In genomic region chr7:90153943-90154761, GRCh38 we compare ENCODE assay signal across 8 cellular contexts. TPM values are rescaled to one million over a fixed set of nuclear protein-coding genes. Genes with fewer than 3 reads are reported as not detected.
DNase-seq lines count a peak whose midpoint lies in the region; FAIRE-seq and TF ChIP-seq lines count a peak whose summit lies in the region.
"Not testable (repeated sequence)": the region's sequence is repeated elsewhere in the genome, so short reads cannot be mapped to it uniquely, and the experiment has no call there.

Gene STEAP1 (plus strand): TSS chr7:90154469. CDS start chr7:90159789, 5,320 bp downstream.

- H3K9ac ChIP-seq in ES-I3 (ENCODE audit: low read depth, low read length), result peak within 1 kb of the TSS; percentile 73

- H3K4me1 ChIP-seq in ES-I3 (ENCODE audit: insufficient read depth, low read length), result not testable (repeated sequence)

- not testable (repeated sequence) for H3K4me1 Mint-ChIP-seq in nephron progenitor cell

- H3K4me3 ChIP-seq in foreskin fibroblast (ENCODE audit: low read depth in 1 of 2, low read length in 2 of 2), result peak within 1 kb of the TSS; percentile 68 to 72

- TF ChIP-seq POLR2A in H54 (IDR thresholded peaks at IDR 0.05; ENCODE audit: low read depth, low read length), result not testable (repeated sequence)

- peaks cover 14% of the 10 kb centered on the region for H3K27me3 Mint-ChIP-seq in nephron progenitor cell (ENCODE audit: low read depth, poor library complexity)

- H3K27ac Mint-ChIP-seq in nephron progenitor cell, result not testable (repeated sequence)

- peak within 1 kb of the TSS; percentile 75 for H3K4me3 Mint-ChIP-seq in nephron progenitor cell

- H3K9me3 ChIP-seq in ES-I3 (ENCODE audit: control insufficient read depth, insufficient read depth, low read length), result not testable (repeated sequence)

- H3K9me3 Mint-ChIP-seq in nephron progenitor cell, result not testable (repeated sequence)

- H3K36me3 Mint-ChIP-seq in nephron progenitor cell (ENCODE audit: low read depth), result not testable (repeated sequence)

- not testable (repeated sequence) for FAIRE-seq in H54 (lab: Jason Lieb, UNC)

- DNase-seq in H54 (ENCODE audit: insufficient read length, low spot score), result peak; percentile 45
- peak; percentile 90 for DNase-seq in LHCN-M2 (ENCODE audit: low read depth)
- peak; percentile 20 for DNase-seq in SIG-M5 treated with dmso at 0.1 percent for 504 hours (lab: John Stamatoyannopoulos, UW; ENCODE audit: unreplicated experiment)
- peak; percentile 84 for DNase-seq in activated gamma-delta T cell treated with Interleukin-2 at 50 U/mL for 16 hours
- peak; percentile 89 to 98 for DNase-seq in foreskin fibroblast
- DNase-seq in nephron progenitor cell, result peak; percentile 96
- peak; percentile 50 to 86 (median 74) for DNase-seq in stimulated activated naive CD4-positive, alpha-beta T cell (lab: John Stamatoyannopoulos, UW)

- TF ChIP-seq CTCF in foreskin fibroblast (IDR thresholded peaks at IDR 0.05; ENCODE audit: low read depth, low read length) (peak; percentile 76), nephron progenitor cell (IDR thresholded peaks at IDR 0.05) (peak; percentile 87)

- not testable (repeated sequence) for H3K36me3 ChIP-seq in ES-I3 (ENCODE audit: insufficient read depth, low read length)

RNA-seq across cellular contexts. Expression of gene STEAP1, which starts in this region (rescaled TPM):
- total RNA-seq in LHCN-M2 (2014; rRNA removed), result 33.7 and 41.3 TPM in 2 replicates
- polyA plus RNA-seq in LHCN-M2 (2012), result 4.9 TPM

Comparison
In these comparisons a context has a peak if more than half of its experiments do, and no peak if none do; other contexts are left out.
1. Peak in every context shown above with its lines: DNase-seq and H3K4me3 ChIP-seq.
2. DNase-seq: peak in every context shown above with its lines; median percentile 96 in nephron progenitor cell; 94 in foreskin fibroblast; 90 in LHCN-M2; 84 in activated gamma-delta T cell treated with Interleukin-2 at 50 U/mL for 16 hours; 74 in stimulated activated naive CD4-positive, alpha-beta T cell; 45 in H54; 20 in SIG-M5 treated with dmso at 0.1 percent for 504 hours.